Comparison of ENCODE assay signal across 8 cellular contexts in genomic region chr16:67846320-67847063, GRCh38.
DNase-seq lines count a peak whose midpoint lies in the region; ATAC-seq lines count a peak whose summit lies in the region.

NUTF2 (plus strand) TSS chr16:67846933; CDS start chr16:67865131, 18,198 bp downstream.

- peak; percentile 46 for ATAC-seq in HG03442 (IDR thresholded peaks at IDR 0.05; ENCODE audit: unreplicated experiment)

- peak within 1 kb of the TSS; percentile 99 for H3K27ac ChIP-seq in cingulate gyrus (ENCODE audit: low read depth, low read length)

- DNase-seq in Ammon's horn (ENCODE audit: low spot score) (peak; percentile 95), GM19238 (ENCODE audit: insufficient read length, low spot score) (peak; percentile 92), NCI-H524 treated with DMSO at 0.1 percent for 48 hours (lab: John Stamatoyannopoulos, UW) (peak; percentile 93), kidney tubule cell (ENCODE audit: low spot score) (peak; percentile 96)
- peak; percentile 94 to 95 for DNase-seq in activated CD4-positive, alpha-beta T cell treated with anti-CD3 and anti-CD28 coated beads for 4 hours
- DNase-seq in stimulated activated CD4-positive, alpha-beta T cell treated with anti-CD3 and anti-CD28 coated beads, Interleukin-1b, Interleukin-23, amount 100 ng/mL, for 4 hours (ENCODE audit: low read depth in 2 of 2): peak; percentile 90 to 92

Comparison
In these comparisons a context has a peak if more than half of its experiments do, and no peak if none do; other contexts are left out.
1. Peak in every context shown above with its lines: DNase-seq, ATAC-seq and H3K27ac ChIP-seq.